Comparison of ENCODE assay signal across 2 cellular contexts in the genomic region with DNA sequence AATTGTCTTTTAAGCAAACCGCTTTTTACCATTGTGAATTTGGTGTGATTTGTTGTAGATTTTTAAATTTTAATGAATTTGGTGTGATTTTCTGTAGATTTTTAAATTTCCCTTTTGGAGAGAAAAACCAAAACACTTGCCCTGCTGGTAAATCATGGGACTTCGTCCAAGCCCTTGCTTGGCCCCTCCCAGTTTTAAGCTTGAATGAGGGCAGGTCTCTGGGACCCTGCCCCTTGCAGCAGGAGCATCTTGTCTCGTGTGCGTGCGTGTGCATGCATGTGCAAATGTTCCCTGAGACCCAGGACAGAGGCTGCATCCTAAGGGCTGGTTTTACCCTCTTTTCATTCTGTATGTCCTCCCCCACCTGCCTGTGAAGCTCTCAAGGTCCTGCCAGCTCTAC.
TF ChIP-seq lines count a peak whose summit lies in the region.

No MANE protein-coding gene starts in this region.

TF ChIP-seq in GM23338, 12 proteins besides CTCF, POLR2A, EP300 and RAD21 (continues in another document):
- TF ChIP-seq, protein P1, sequence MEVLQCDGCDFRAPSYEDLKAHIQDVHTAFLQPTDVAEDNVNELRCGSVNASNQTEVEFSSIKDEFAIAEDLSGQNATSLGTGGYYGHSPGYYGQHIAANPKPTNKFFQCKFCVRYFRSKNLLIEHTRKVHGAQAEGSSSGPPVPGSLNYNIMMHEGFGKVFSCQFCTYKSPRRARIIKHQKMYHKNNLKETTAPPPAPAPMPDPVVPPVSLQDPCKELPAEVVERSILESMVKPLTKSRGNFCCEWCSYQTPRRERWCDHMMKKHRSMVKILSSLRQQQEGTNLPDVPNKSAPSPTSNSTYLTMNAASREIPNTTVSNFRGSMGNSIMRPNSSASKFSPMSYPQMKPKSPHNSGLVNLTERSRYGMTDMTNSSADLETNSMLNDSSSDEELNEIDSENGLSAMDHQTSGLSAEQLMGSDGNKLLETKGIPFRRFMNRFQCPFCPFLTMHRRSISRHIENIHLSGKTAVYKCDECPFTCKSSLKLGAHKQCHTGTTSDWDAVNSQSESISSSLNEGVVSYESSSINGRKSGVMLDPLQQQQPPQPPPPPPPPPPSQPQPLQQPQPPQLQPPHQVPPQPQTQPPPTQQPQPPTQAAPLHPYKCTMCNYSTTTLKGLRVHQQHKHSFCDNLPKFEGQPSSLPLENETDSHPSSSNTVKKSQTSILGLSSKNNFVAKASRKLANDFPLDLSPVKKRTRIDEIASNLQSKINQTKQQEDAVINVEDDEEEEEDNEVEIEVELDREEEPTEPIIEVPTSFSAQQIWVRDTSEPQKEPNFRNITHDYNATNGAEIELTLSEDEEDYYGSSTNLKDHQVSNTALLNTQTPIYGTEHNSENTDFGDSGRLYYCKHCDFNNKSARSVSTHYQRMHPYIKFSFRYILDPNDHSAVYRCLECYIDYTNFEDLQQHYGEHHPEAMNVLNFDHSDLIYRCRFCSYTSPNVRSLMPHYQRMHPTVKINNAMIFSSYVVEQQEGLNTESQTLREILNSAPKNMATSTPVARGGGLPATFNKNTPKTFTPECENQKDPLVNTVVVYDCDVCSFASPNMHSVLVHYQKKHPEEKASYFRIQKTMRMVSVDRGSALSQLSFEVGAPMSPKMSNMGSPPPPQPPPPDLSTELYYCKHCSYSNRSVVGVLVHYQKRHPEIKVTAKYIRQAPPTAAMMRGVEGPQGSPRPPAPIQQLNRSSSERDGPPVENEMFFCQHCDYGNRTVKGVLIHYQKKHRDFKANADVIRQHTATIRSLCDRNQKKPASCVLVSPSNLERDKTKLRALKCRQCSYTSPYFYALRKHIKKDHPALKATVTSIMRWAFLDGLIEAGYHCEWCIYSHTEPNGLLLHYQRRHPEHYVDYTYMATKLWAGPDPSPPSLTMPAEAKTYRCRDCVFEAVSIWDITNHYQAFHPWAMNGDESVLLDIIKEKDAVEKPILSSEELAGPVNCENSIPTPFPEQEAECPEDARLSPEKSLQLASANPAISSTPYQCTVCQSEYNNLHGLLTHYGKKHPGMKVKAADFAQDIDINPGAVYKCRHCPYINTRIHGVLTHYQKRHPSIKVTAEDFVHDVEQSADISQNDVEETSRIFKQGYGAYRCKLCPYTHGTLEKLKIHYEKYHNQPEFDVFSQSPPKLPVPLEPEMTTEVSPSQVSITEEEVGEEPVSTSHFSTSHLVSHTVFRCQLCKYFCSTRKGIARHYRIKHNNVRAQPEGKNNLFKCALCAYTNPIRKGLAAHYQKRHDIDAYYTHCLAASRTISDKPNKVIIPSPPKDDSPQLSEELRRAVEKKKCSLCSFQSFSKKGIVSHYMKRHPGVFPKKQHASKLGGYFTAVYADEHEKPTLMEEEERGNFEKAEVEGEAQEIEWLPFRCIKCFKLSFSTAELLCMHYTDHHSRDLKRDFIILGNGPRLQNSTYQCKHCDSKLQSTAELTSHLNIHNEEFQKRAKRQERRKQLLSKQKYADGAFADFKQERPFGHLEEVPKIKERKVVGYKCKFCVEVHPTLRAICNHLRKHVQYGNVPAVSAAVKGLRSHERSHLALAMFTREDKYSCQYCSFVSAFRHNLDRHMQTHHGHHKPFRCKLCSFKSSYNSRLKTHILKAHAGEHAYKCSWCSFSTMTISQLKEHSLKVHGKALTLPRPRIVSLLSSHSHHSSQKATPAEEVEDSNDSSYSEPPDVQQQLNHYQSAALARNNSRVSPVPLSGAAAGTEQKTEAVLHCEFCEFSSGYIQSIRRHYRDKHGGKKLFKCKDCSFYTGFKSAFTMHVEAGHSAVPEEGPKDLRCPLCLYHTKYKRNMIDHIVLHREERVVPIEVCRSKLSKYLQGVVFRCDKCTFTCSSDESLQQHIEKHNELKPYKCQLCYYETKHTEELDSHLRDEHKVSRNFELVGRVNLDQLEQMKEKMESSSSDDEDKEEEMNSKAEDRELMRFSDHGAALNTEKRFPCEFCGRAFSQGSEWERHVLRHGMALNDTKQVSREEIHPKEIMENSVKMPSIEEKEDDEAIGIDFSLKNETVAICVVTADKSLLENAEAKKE (CRISPR knock-in tag; IDR thresholded peaks at IDR 0.05): no peak
- TF ChIP-seq EZH2 (IDR thresholded peaks at IDR 0.05; ENCODE audit: low read depth, unreplicated experiment) (no peak), STAT1 (IDR thresholded peaks at IDR 0.05; ENCODE audit: unreplicated experiment) (no peak), JUNB (IDR thresholded peaks at IDR 0.05; ENCODE audit: unreplicated experiment) (no peak), ZNF331 (CRISPR knock-in tag; IDR thresholded peaks at IDR 0.05; ENCODE audit: low read depth) (no peak), NANOG (IDR thresholded peaks at IDR 0.05; ENCODE audit: borderline replicate concordance) (no peak), ZNF114 (CRISPR knock-in tag; IDR thresholded peaks at IDR 0.05) (no peak), CREB1 (CRISPR knock-in tag; IDR thresholded peaks at IDR 0.05; ENCODE audit: low read depth) (no peak), REST (IDR thresholded peaks at IDR 0.05; ENCODE audit: unreplicated experiment) (no peak), EZH2phosphoT487 (IDR thresholded peaks at IDR 0.05; ENCODE audit: unreplicated experiment) (no peak)

TF ChIP-seq in IMR-90, 13 proteins besides CTCF, POLR2A, EP300 and RAD21:
- TF ChIP-seq, protein P2, sequence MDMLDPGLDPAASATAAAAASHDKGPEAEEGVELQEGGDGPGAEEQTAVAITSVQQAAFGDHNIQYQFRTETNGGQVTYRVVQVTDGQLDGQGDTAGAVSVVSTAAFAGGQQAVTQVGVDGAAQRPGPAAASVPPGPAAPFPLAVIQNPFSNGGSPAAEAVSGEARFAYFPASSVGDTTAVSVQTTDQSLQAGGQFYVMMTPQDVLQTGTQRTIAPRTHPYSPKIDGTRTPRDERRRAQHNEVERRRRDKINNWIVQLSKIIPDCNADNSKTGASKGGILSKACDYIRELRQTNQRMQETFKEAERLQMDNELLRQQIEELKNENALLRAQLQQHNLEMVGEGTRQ (IDR thresholded peaks at IDR 0.05; ENCODE audit: low read depth, low read length): no peak
- TF ChIP-seq ELK1 (IDR thresholded peaks at IDR 0.05; ENCODE audit: borderline replicate concordance, low read depth, low read length): no peak
- no peak for TF ChIP-seq MXI1 (IDR thresholded peaks at IDR 0.05; ENCODE audit: borderline replicate concordance, low read depth, low read length)
- no peak for TF ChIP-seq SMC3 (IDR thresholded peaks at IDR 0.05; ENCODE audit: low read depth, low read length)
- TF ChIP-seq RFX5 (IDR thresholded peaks at IDR 0.05; ENCODE audit: low read depth, low read length): no peak
- TF ChIP-seq BHLHE40 (IDR thresholded peaks at IDR 0.05; ENCODE audit: low read depth, low read length): no peak
- no peak for TF ChIP-seq RCOR1 (IDR thresholded peaks at IDR 0.05; ENCODE audit: insufficient replicate concordance, low read length)
- no peak for TF ChIP-seq FOS (IDR thresholded peaks at IDR 0.05; ENCODE audit: low read depth, low read length)
- no peak for TF ChIP-seq CHD1 (IDR thresholded peaks at IDR 0.05; ENCODE audit: low read depth, low read length)
- no peak for TF ChIP-seq MAFK (IDR thresholded peaks at IDR 0.05; ENCODE audit: low read depth, low read length)
- no peak for TF ChIP-seq CEBPB (IDR thresholded peaks at IDR 0.05; ENCODE audit: low read depth, low read length)
- no peak for TF ChIP-seq NFE2L2 (IDR thresholded peaks at IDR 0.05; ENCODE audit: low read depth, low read length)
- no peak for TF ChIP-seq MAZ (IDR thresholded peaks at IDR 0.05; ENCODE audit: borderline replicate concordance, low read depth, low read length)
TF ChIP-seq in IMR-90: peak in this region for 0.
